Comparison of ENCODE assay signal across 20 cellular contexts in genomic region chr1:39181311-39181710, GRCh38.
"Had no signal": no experiment of that assay in that cellular context is flagged by ENCODE, and none has a peak within 500 bp of the region (broad histone marks: within the 10 kb centered on the region; RNA-seq: fewer than 3 reads in every experiment).

No MANE protein-coding gene starts in this region.

- H3K4me3 Mint-ChIP-seq: activated naive CD8-positive, alpha-beta T cell treated with anti-CD3 and anti-CD28 coated beads for 36 hours; dendritic cell treated with granulocyte-macrophage colony-stimulating factor and Interleukin-4, amounts not matched to agents 40 ng/mL and 50 ng/mL, for 4 days; naive B cell; neural progenitor cell had no signal

- H3K27ac Mint-ChIP-seq: activated naive CD8-positive, alpha-beta T cell treated with anti-CD3 and anti-CD28 coated beads for 36 hours; dendritic cell treated with granulocyte-macrophage colony-stimulating factor and Interleukin-4, amounts not matched to agents 40 ng/mL and 50 ng/mL, for 4 days; neural progenitor cell had no signal

- H3K27me3 ChIP-seq: gastrocnemius medialis, neural progenitor cell, right atrium auricular region, spleen, testis, transverse colon had no signal

- H3K9me3 Mint-ChIP-seq: activated naive CD8-positive, alpha-beta T cell treated with anti-CD3 and anti-CD28 coated beads for 36 hours; dendritic cell treated with granulocyte-macrophage colony-stimulating factor and Interleukin-4, amounts not matched to agents 40 ng/mL and 50 ng/mL, for 4 days; naive B cell had no signal

- H3K27ac ChIP-seq: neural progenitor cell, parathyroid adenoma, right atrium auricular region, spleen, transverse colon had no signal

- H3K27me3 Mint-ChIP-seq: activated naive CD8-positive, alpha-beta T cell treated with anti-CD3 and anti-CD28 coated beads for 36 hours; dendritic cell treated with granulocyte-macrophage colony-stimulating factor and Interleukin-4, amounts not matched to agents 40 ng/mL and 50 ng/mL, for 4 days; naive B cell had no signal

- H3K36me3 ChIP-seq: gastrocnemius medialis, neural progenitor cell, right atrium auricular region, spleen, transverse colon had no signal

- H3K4me3 ChIP-seq: gastrocnemius medialis, neural progenitor cell, right atrium auricular region, spleen, testis, transverse colon had no signal

- DNase-seq: activated CD4-positive, alpha-beta T cell treated with anti-CD3 and anti-CD28 coated beads for 4 hours; activated CD4-positive, alpha-beta T cell treated with anti-CD3 and anti-CD28 coated beads, Interleukin-2, amount 50 U/mL, for 4 hours; activated CD8-positive, alpha-beta memory T cell treated with anti-CD3 and anti-CD28 coated beads for 24 hours; activated naive CD8-positive, alpha-beta T cell treated with anti-CD3 and anti-CD28 coated beads for 36 hours; amniotic stem cell; caudate nucleus; gastrocnemius medialis; glutamatergic neuron; left cardiac atrium; left ventricle myocardium superior; naive B cell; occipital lobe; spleen; stimulated activated naive CD8-positive, alpha-beta T cell treated with anti-CD3 and anti-CD28 coated beads, Interleukin-15, Interleukin-2, amounts not matched to agents 100 U/mL and 50 U/mL, for 24 hours; testis; transverse colon had no signal

- ATAC-seq: gastrocnemius medialis; left cardiac atrium; left ventricle myocardium superior; stimulated activated naive CD8-positive, alpha-beta T cell treated with anti-CD3 and anti-CD28 coated beads, Interleukin-15, Interleukin-2, amounts not matched to agents 100 U/mL and 50 U/mL, for 24 hours had no signal

- H3K9me3 ChIP-seq: gastrocnemius medialis, right atrium auricular region, spleen, testis, transverse colon had no signal
